In genomic region chr11:46237248-46238077, GRCh38 we compare ENCODE assay signal across 8 cellular contexts. TPM values are rescaled to one million over a fixed set of nuclear protein-coding genes. Genes with fewer than 3 reads are reported as not detected.
DNase-seq lines count a peak whose midpoint lies in the region; ATAC-seq and TF ChIP-seq lines count a peak whose summit lies in the region.

No MANE protein-coding gene starts in this region.

- H3K27ac Mint-ChIP-seq in activated T-cell treated with anti-CD3 and anti-CD28 coated beads, Interleukin-2, amount 50 U/mL, for 72 hours: peak overlapping the region; percentile 78

- no peak for TF ChIP-seq CTCF in fibroblast of mammary gland (conservative IDR thresholded peaks at IDR 0.05; ENCODE audit: control insufficient read depth, insufficient read depth, low read depth, low read length)
- no peak for TF ChIP-seq CTCF in neural cell (IDR thresholded peaks at IDR 0.05; ENCODE audit: poor library complexity, severe bottlenecking)
- no peak for TF ChIP-seq CTCF in testis (IDR thresholded peaks at IDR 0.05)

- H3K9me2 ChIP-seq in neural cell (ENCODE audit: insufficient read depth, low read length): no peaks in the 10 kb centered on the region

- TF ChIP-seq RAD21 in neural cell (conservative IDR thresholded peaks at IDR 0.05): no peak

- no peak overlapping the region for H3K4me2 ChIP-seq in neural cell (ENCODE audit: low read length)

- no peaks in the 10 kb centered on the region for H3K79me2 ChIP-seq in neural cell (replicated peaks; ENCODE audit: insufficient read depth, low read length)

- H3K4me1 Mint-ChIP-seq in activated T-cell treated with anti-CD3 and anti-CD28 coated beads, Interleukin-2, amount 50 U/mL, for 72 hours (ENCODE audit: low read depth): peaks cover 33% of the 10 kb centered on the region

- TF ChIP-seq POLR2A in testis (IDR thresholded peaks at IDR 0.05): no peak

- TF ChIP-seq EP300 in neural cell (conservative IDR thresholded peaks at IDR 0.05; ENCODE audit: poor library complexity, severe bottlenecking): no peak

- no peaks in the 10 kb centered on the region for H3K9me3 ChIP-seq in neural cell (ENCODE audit: low read length)
- no peaks in the 10 kb centered on the region for H3K9me3 ChIP-seq in testis

- H3K4me1 ChIP-seq in testis: peaks cover 11% of the 10 kb centered on the region

- WGBS in testis, 2 donors: 14 to 15% methylated on average over 37 to 51 of the region's 59 CpGs

- no peak overlapping the region for H2AFZ ChIP-seq in neural cell (ENCODE audit: low read depth, low read length)

- intact Hi-C loops in testis (cut with DNase I; ENCODE audit: low total_unique reads): no loop called here

- H3K27ac ChIP-seq in neural cell (ENCODE audit: low read length) (no peak overlapping the region), testis (peak overlapping the region; percentile 62 to 86)

- H3K27me3 ChIP-seq in neural cell (ENCODE audit: insufficient read depth, low read depth, low read length): peaks cover 26% of the 10 kb centered on the region
- H3K27me3 ChIP-seq in testis: no peaks in the 10 kb centered on the region

- H3K9ac ChIP-seq in neural cell (ENCODE audit: low read length): peak overlapping the region; percentile 47

- peak; percentile 87 for DNase-seq in H4 (ENCODE audit: low spot score)
- peak; percentile 74 for DNase-seq in OCI-M1 (lab: John Stamatoyannopoulos, UW)
- DNase-seq in activated T-cell treated with anti-CD3 and anti-CD28 coated beads, Interleukin-2, amount 50 U/mL, for 72 hours: peak; percentile 71 to 73
- peak; percentile 94 for DNase-seq in fibroblast of mammary gland (ENCODE audit: low read depth)
- peak; percentile 62 for DNase-seq in testis
- no peak for DNase-seq in cerebellum (ENCODE audit: low spot score)

- H3F3A ChIP-seq in neural cell (ENCODE audit: insufficient read depth, low read length, poor library complexity, severe bottlenecking): peaks cover 9% of the 10 kb centered on the region

- no peaks in the 10 kb centered on the region for H4K20me1 ChIP-seq in neural cell (ENCODE audit: insufficient read depth)

- peaks cover 26% of the 10 kb centered on the region for H3K27me3 Mint-ChIP-seq in activated T-cell treated with anti-CD3 and anti-CD28 coated beads, Interleukin-2, amount 50 U/mL, for 72 hours (ENCODE audit: low read depth)

- ATAC-seq in activated T-cell treated with anti-CD3 and anti-CD28 coated beads, Interleukin-2, amount 50 U/mL, for 72 hours (replicated peaks in 1 of 2): peak; percentile 67 to 70
- no peak for ATAC-seq in GM19455 (IDR thresholded peaks at IDR 0.05; ENCODE audit: unreplicated experiment)

- H3K36me3 ChIP-seq in neural cell (ENCODE audit: insufficient read depth, low read length) (no peaks in the 10 kb centered on the region), testis (ENCODE audit: low read depth, missing control alignments) (no peaks in the 10 kb centered on the region)

- H3K9me3 Mint-ChIP-seq in activated T-cell treated with anti-CD3 and anti-CD28 coated beads, Interleukin-2, amount 50 U/mL, for 72 hours: no peaks in the 10 kb centered on the region

- peaks cover 2 to 4% of the 10 kb centered on the region in 2 donors for H3K36me3 Mint-ChIP-seq in activated T-cell treated with anti-CD3 and anti-CD28 coated beads, Interleukin-2, amount 50 U/mL, for 72 hours (ENCODE audit: insufficient read depth in 2 of 2)

- peak overlapping the region; percentile 85 to 94 for H3K4me3 Mint-ChIP-seq in activated T-cell treated with anti-CD3 and anti-CD28 coated beads, Interleukin-2, amount 50 U/mL, for 72 hours

- H3K4me3 ChIP-seq in fibroblast of mammary gland (ENCODE audit: control insufficient read depth, low read depth, low read length): peak overlapping the region; percentile 55
- H3K4me3 ChIP-seq in neural cell (ENCODE audit: low read length): peak overlapping the region; percentile 63
- peak overlapping the region; percentile 50 to 52 for H3K4me3 ChIP-seq in testis

TF ChIP-seq in neural cell, 6 proteins besides CTCF, POLR2A, EP300 and RAD21:
- no peak for TF ChIP-seq SMC3 (conservative IDR thresholded peaks at IDR 0.05; ENCODE audit: poor library complexity)
- TF ChIP-seq EZH2 (IDR thresholded peaks at IDR 0.05; ENCODE audit: borderline replicate concordance, insufficient read depth, low read length, poor library complexity, severe bottlenecking): no peak
- no peak for TF ChIP-seq MXI1 (conservative IDR thresholded peaks at IDR 0.05; ENCODE audit: poor library complexity, severe bottlenecking)
- TF ChIP-seq POLR2AphosphoS5 (IDR thresholded peaks at IDR 0.05): no peak
- TF ChIP-seq TAF1 (IDR thresholded peaks at IDR 0.05; ENCODE audit: low read depth): no peak
- TF ChIP-seq, protein P1, sequence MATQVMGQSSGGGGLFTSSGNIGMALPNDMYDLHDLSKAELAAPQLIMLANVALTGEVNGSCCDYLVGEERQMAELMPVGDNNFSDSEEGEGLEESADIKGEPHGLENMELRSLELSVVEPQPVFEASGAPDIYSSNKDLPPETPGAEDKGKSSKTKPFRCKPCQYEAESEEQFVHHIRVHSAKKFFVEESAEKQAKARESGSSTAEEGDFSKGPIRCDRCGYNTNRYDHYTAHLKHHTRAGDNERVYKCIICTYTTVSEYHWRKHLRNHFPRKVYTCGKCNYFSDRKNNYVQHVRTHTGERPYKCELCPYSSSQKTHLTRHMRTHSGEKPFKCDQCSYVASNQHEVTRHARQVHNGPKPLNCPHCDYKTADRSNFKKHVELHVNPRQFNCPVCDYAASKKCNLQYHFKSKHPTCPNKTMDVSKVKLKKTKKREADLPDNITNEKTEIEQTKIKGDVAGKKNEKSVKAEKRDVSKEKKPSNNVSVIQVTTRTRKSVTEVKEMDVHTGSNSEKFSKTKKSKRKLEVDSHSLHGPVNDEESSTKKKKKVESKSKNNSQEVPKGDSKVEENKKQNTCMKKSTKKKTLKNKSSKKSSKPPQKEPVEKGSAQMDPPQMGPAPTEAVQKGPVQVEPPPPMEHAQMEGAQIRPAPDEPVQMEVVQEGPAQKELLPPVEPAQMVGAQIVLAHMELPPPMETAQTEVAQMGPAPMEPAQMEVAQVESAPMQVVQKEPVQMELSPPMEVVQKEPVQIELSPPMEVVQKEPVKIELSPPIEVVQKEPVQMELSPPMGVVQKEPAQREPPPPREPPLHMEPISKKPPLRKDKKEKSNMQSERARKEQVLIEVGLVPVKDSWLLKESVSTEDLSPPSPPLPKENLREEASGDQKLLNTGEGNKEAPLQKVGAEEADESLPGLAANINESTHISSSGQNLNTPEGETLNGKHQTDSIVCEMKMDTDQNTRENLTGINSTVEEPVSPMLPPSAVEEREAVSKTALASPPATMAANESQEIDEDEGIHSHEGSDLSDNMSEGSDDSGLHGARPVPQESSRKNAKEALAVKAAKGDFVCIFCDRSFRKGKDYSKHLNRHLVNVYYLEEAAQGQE (IDR thresholded peaks at IDR 0.05; ENCODE audit: borderline replicate concordance): no peak

RNA-seq across cellular contexts. Expression of gene CREB3L1, which starts 40.0 kb away (rescaled TPM):
- 0.60 and 1.3 TPM in 2 replicates for total RNA-seq in H4 (2014; rRNA removed; shearing (Covaris generic))
- total RNA-seq in activated T-cell treated with anti-CD3 and anti-CD28 coated beads, Interleukin-2, amount 50 U/mL, for 72 hours: not detected
- polyA plus RNA-seq in neural cell (not detected in 2 replicates), testis (ENCODE audit: insufficient read depth, low read depth, low replicate concordance) (19.2 TPM)
- not detected in 2 replicates for polyA minus RNA-seq in neural cell
- total RNA-seq in testis (1 to 10 TPM; 5.2 to 8.1 TPM), cerebellum (2.4 TPM)
